Comparison of ENCODE assay signal across 12 cellular contexts in genomic region chr5:59744531-59744992, GRCh38.
DNase-seq lines count a peak whose midpoint lies in the region; ATAC-seq and TF ChIP-seq lines count a peak whose summit lies in the region.
"Had no signal": no experiment of that assay in that cellular context is flagged by ENCODE, and none has a peak within 500 bp of the region (broad histone marks: within the 10 kb centered on the region; RNA-seq: fewer than 3 reads in every experiment).

No MANE protein-coding gene starts in this region.

- H3K4me3 Mint-ChIP-seq in MCF 10A (ENCODE audit: unreplicated experiment) (peak overlapping the region; percentile 63), brain (peak overlapping the region in 3 of 5 experiments; percentile 26 to 80 (median 75))
- H3K4me3 Mint-ChIP-seq: naive thymus-derived CD8-positive, alpha-beta T cell had no signal

- peak overlapping the region; percentile 99 for H3K27ac Mint-ChIP-seq in MCF 10A (ENCODE audit: low read depth, unreplicated experiment)
- H3K27ac Mint-ChIP-seq in brain, result peak overlapping the region in 3 of 5 experiments; percentile 25 to 97 (median 91)
- H3K27ac Mint-ChIP-seq: naive thymus-derived CD8-positive, alpha-beta T cell had no signal

- peak; percentile 73 for DNase-seq in MCF 10A (ENCODE audit: unreplicated experiment)
- no peak for DNase-seq in breast epithelium (ENCODE audit: low spot score in 2 of 2)
- DNase-seq in lower lobe of right lung, result no peak
- no peak for DNase-seq in hippocampal formation (lab: John Stamatoyannopoulos, UW)
- DNase-seq in NCI-H1048 (lab: John Stamatoyannopoulos, UW), result no peak
- DNase-seq in globus pallidus (ENCODE audit: low spot score), result no peak
- DNase-seq: glutamatergic neuron; Kasumi-1; naive thymus-derived CD8-positive, alpha-beta T cell; upper lobe of right lung had no signal

- H3K36me3 ChIP-seq in breast epithelium (no peaks in the 10 kb centered on the region), lower lobe of right lung (no peaks in the 10 kb centered on the region)
- H3K36me3 ChIP-seq: upper lobe of right lung had no signal

- peaks cover 58% of the 10 kb centered on the region for H3K4me1 Mint-ChIP-seq in MCF 10A (ENCODE audit: insufficient read depth, unreplicated experiment)
- peaks cover 54% of the 10 kb centered on the region for H3K4me1 Mint-ChIP-seq in brain
- H3K4me1 Mint-ChIP-seq: naive thymus-derived CD8-positive, alpha-beta T cell had no signal

- H3K36me3 Mint-ChIP-seq in MCF 10A (ENCODE audit: insufficient read depth, unreplicated experiment) (peaks cover 18% of the 10 kb centered on the region), brain (no peaks in the 10 kb centered on the region)
- H3K36me3 Mint-ChIP-seq: naive thymus-derived CD8-positive, alpha-beta T cell had no signal

- H3K4me1 ChIP-seq in breast epithelium (no peaks in the 10 kb centered on the region), lower lobe of right lung (no peaks in the 10 kb centered on the region)
- H3K4me1 ChIP-seq: upper lobe of right lung had no signal

- H3K9me3 ChIP-seq in breast epithelium (no peaks in the 10 kb centered on the region), lower lobe of right lung (no peaks in the 10 kb centered on the region)
- H3K9me3 ChIP-seq: upper lobe of right lung had no signal

- H3K27me3 ChIP-seq in breast epithelium, result no peaks in the 10 kb centered on the region
- H3K27me3 ChIP-seq in lower lobe of right lung (ENCODE audit: low read depth), result no peaks in the 10 kb centered on the region
- H3K27me3 ChIP-seq: upper lobe of right lung had no signal

- H3K9me3 Mint-ChIP-seq in MCF 10A (ENCODE audit: unreplicated experiment) (peaks cover 7% of the 10 kb centered on the region), brain (peaks cover 0 to 3% (median 0%) of the 10 kb centered on the region in 5 experiments)
- H3K9me3 Mint-ChIP-seq: naive thymus-derived CD8-positive, alpha-beta T cell had no signal

- no peak for TF ChIP-seq POLR2A in breast epithelium (IDR thresholded peaks at IDR 0.05)

- no peak overlapping the region for H3K4me3 ChIP-seq in breast epithelium
- no peak overlapping the region for H3K4me3 ChIP-seq in lower lobe of right lung
- H3K4me3 ChIP-seq: upper lobe of right lung had no signal

- no peak for TF ChIP-seq CTCF in MCF 10A (IDR thresholded peaks at IDR 0.05; ENCODE audit: unreplicated experiment)
- no peak for TF ChIP-seq CTCF in breast epithelium (IDR thresholded peaks at IDR 0.05)
- TF ChIP-seq CTCF in brain (conservative IDR thresholded peaks at IDR 0.05), result no peak
- TF ChIP-seq CTCF in lower lobe of right lung (IDR thresholded peaks at IDR 0.05), result no peak

- CTCF ChIA-PET in MCF 10A (lab: Yijun Ruan, JAX), result interaction anchor here (0.5 to 2.0 kb wide), 10 partner anchors 17 to 181 kb away, joined by 3 to 17 read pairs (median 4); no protein-coding TSS in a partner anchor

- H3K27ac ChIP-seq in breast epithelium, result no peak overlapping the region
- H3K27ac ChIP-seq in lower lobe of right lung, result peak overlapping the region; percentile 53

- no TSS peak for BruUV-seq in MCF 10A (replicated peaks; lab: Mats Ljungman, UMichigan)

- intact Hi-C loops in MCF 10A (cut with micrococcal nuclease), result loop anchor here (10.0 kb wide), 1 partner anchor 550 kb away; no protein-coding TSS in a partner anchor
- intact Hi-C loops in breast epithelium (cut with DNase I; ENCODE audit: low total_unique reads), result no loop called here
- intact Hi-C loops in lower lobe of right lung (cut with DNase I), result no loop called here

- peak in 1 of 2 donors; percentile 19 for ATAC-seq in lower lobe of right lung
- ATAC-seq in GM21723 (IDR thresholded peaks at IDR 0.05; ENCODE audit: unreplicated experiment), result no peak
- ATAC-seq: naive thymus-derived CD8-positive, alpha-beta T cell had no signal

- POLR2A ChIA-PET in MCF 10A (lab: Yijun Ruan, JAX), result interaction anchor here (0.6 to 4.3 kb wide), 25 partner anchors 9 to 1332 kb away, joined by 3 to 223 read pairs (median 6); no protein-coding TSS in a partner anchor

- H3K27me3 Mint-ChIP-seq in MCF 10A (ENCODE audit: insufficient read depth, unreplicated experiment) (no peaks in the 10 kb centered on the region), brain (peaks cover 5% of the 10 kb centered on the region)
